Comparison of ENCODE assay signal across 15 cellular contexts in genomic region chr11:118657238-118657637, GRCh38. TPM values are rescaled to one million over a fixed set of nuclear protein-coding genes. Genes with fewer than 3 reads are reported as not detected.
DNase-seq lines count a peak whose midpoint lies in the region; ATAC-seq and TF ChIP-seq lines count a peak whose summit lies in the region.
"Had no signal": no experiment of that assay in that cellular context is flagged by ENCODE, and none has a peak within 500 bp of the region (broad histone marks: within the 10 kb centered on the region; RNA-seq: fewer than 3 reads in every experiment).

No MANE protein-coding gene starts in this region.

- H3K9ac ChIP-seq in IMR-90 (ENCODE audit: low read depth, low read length) (no peak overlapping the region), neural cell (ENCODE audit: low read length) (peak overlapping the region; percentile 65)

- H3K4ac ChIP-seq in IMR-90 (ENCODE audit: low read depth, low read length): no peak overlapping the region

- H3K9me3 ChIP-seq in IMR-90 (ENCODE audit: control insufficient read depth, insufficient read depth, low read length) (no peaks in the 10 kb centered on the region), neural cell (ENCODE audit: low read length) (no peaks in the 10 kb centered on the region)
- H3K9me3 ChIP-seq in naive thymus-derived CD4-positive, alpha-beta T cell (ENCODE audit: control insufficient read depth in 2 of 3, low read length in 3 of 3): no peaks in the 10 kb centered on the region
- H3K9me3 ChIP-seq: left lung had no signal

- H2BK15ac ChIP-seq in IMR-90 (ENCODE audit: low read depth, low read length): no peak overlapping the region

- H4K8ac ChIP-seq in IMR-90 (ENCODE audit: low read depth in 2 of 2, low read length in 2 of 2): no peak overlapping the region

- BruUV-seq in IMR-90 (replicated peaks; lab: Mats Ljungman, UMichigan): TSS peak; percentile 73

- no peak overlapping the region for H2BK120ac ChIP-seq in IMR-90 (ENCODE audit: low read depth, low read length)

- H4K20me1 ChIP-seq in IMR-90 (ENCODE audit: insufficient read depth, low read length) (peaks cover 44% of the 10 kb centered on the region), neural cell (ENCODE audit: insufficient read depth) (no peaks in the 10 kb centered on the region)

- H3K36me3 Mint-ChIP-seq in naive thymus-derived CD4-positive, alpha-beta T cell: no peaks in the 10 kb centered on the region
- H3K36me3 Mint-ChIP-seq: activated CD4-positive, alpha-beta memory T cell treated with anti-CD3 and anti-CD28 coated beads for 36 hours had no signal

- H3K56ac ChIP-seq in IMR-90 (ENCODE audit: extremely low read depth, insufficient read depth, low read length): no peak overlapping the region

- no peak overlapping the region for H4K91ac ChIP-seq in IMR-90 (ENCODE audit: insufficient read depth, low read depth, low read length)

- DNase-seq in ELR (ENCODE audit: low read depth) (peak; percentile 29), IMR-90 (no peak), SK-N-DZ (ENCODE audit: low spot score) (peak; percentile 66), NCI-H345 (lab: John Stamatoyannopoulos, UW) (no peak), ecto neural progenitor cell (ENCODE audit: low spot score) (no peak)
- DNase-seq in naive thymus-derived CD4-positive, alpha-beta T cell: no peak
- DNase-seq: activated CD4-positive, alpha-beta memory T cell treated with anti-CD3 and anti-CD28 coated beads for 36 hours; activated T-cell treated with anti-CD3 and anti-CD28 coated beads, Interleukin-2, amount 50 U/mL, for 72 hours; cerebellar nuclear complex; left lung; NCI-H226 had no signal

- H3K14ac ChIP-seq in IMR-90 (replicated peaks; ENCODE audit: low read depth, low read length): no peak overlapping the region

- in situ Hi-C loops in IMR-90 (cut with MboI; ENCODE audit: low sequenced_read_pairs): no loop called here

- no peak overlapping the region for H2BK20ac ChIP-seq in IMR-90 (ENCODE audit: low read depth, low read length)

- H3F3A ChIP-seq in neural cell (ENCODE audit: insufficient read depth, low read length, poor library complexity, severe bottlenecking): no peaks in the 10 kb centered on the region

- H3K4me1 ChIP-seq in IMR-90 (ENCODE audit: control insufficient read depth, insufficient read depth, low read length): no peaks in the 10 kb centered on the region
- peaks cover 0 to 7% of the 10 kb centered on the region in 2 donors for H3K4me1 ChIP-seq in naive thymus-derived CD4-positive, alpha-beta T cell (ENCODE audit: control insufficient read depth in 2 of 2, insufficient read depth in 2 of 2, low read length in 2 of 2)

- dilution Hi-C loops in IMR-90 (cut with HindIII; ENCODE audit: low sequenced_read_pairs, unreplicated experiment): no loop called here

- no peak overlapping the region for H3K18ac ChIP-seq in IMR-90 (ENCODE audit: low read depth, low read length)

- H3K27me3 Mint-ChIP-seq in naive thymus-derived CD4-positive, alpha-beta T cell: no peaks in the 10 kb centered on the region
- H3K27me3 Mint-ChIP-seq: activated CD4-positive, alpha-beta memory T cell treated with anti-CD3 and anti-CD28 coated beads for 36 hours had no signal

- 100% methylated on average over 1 of the region's 2 CpGs; no CpG with 5 or more reads in 1 of the 2 experiments for WGBS in IMR-90 (ENCODE audit: extremely low coverage in 2 of 2, insufficient read length in 1 of 2), 2 experiments

- H3K4me3 ChIP-seq in IMR-90 (ENCODE audit: insufficient read depth, low read depth, low read length): no peak overlapping the region
- H3K4me3 ChIP-seq in neural cell (ENCODE audit: low read length): peak overlapping the region; percentile 55
- H3K4me3 ChIP-seq in naive thymus-derived CD4-positive, alpha-beta T cell (ENCODE audit: low read length): no peak overlapping the region
- H3K4me3 ChIP-seq: left lung, SK-N-MC had no signal

- no peak overlapping the region for H3K4me2 ChIP-seq in IMR-90 (ENCODE audit: low read depth, low read length)
- peak overlapping the region; percentile 56 for H3K4me2 ChIP-seq in neural cell (ENCODE audit: low read length)

- TF ChIP-seq CTCF in IMR-90 (conservative IDR thresholded peaks at IDR 0.05; ENCODE audit: low read depth, low read length): no peak
- no peak for TF ChIP-seq CTCF in neural cell (IDR thresholded peaks at IDR 0.05; ENCODE audit: poor library complexity, severe bottlenecking)

- H2BK5ac ChIP-seq in IMR-90 (ENCODE audit: low read depth, low read length, poor library complexity, severe bottlenecking): no peak overlapping the region

- no peaks in the 10 kb centered on the region for H3K9me2 ChIP-seq in neural cell (ENCODE audit: insufficient read depth, low read length)

- H3K4me1 Mint-ChIP-seq in naive thymus-derived CD4-positive, alpha-beta T cell: peaks cover 6 to 20% (median 14%) of the 10 kb centered on the region in 7 donors

- H3K23ac ChIP-seq in IMR-90 (ENCODE audit: low read depth, low read length): no peak overlapping the region

- peak overlapping the region in 1 of 9 donors; percentile 1 for H3K27ac Mint-ChIP-seq in naive thymus-derived CD4-positive, alpha-beta T cell
- H3K27ac Mint-ChIP-seq: activated CD4-positive, alpha-beta memory T cell treated with anti-CD3 and anti-CD28 coated beads for 36 hours; activated T-cell treated with anti-CD3 and anti-CD28 coated beads, Interleukin-2, amount 50 U/mL, for 72 hours had no signal

- CTCF ChIA-PET in IMR-90 (lab: Yijun Ruan, JAX): no interaction called here
- CTCF ChIA-PET in naive thymus-derived CD4-positive, alpha-beta T cell (lab: Charles Lee): interaction anchor here (0.9 to 1.6 kb wide), 2 partner anchors 9 to 62 kb away, joined by 3 read pairs; no protein-coding TSS in a partner anchor

- H2AK5ac ChIP-seq in IMR-90 (ENCODE audit: low read depth, low read length): no peak overlapping the region

- TF ChIP-seq EP300 in neural cell (conservative IDR thresholded peaks at IDR 0.05; ENCODE audit: poor library complexity, severe bottlenecking): peak; percentile 54

- POLR2A ChIA-PET in IMR-90 (lab: Charles Lee; ENCODE audit: unreplicated experiment): no interaction called here
- POLR2A ChIA-PET in naive thymus-derived CD4-positive, alpha-beta T cell (lab: Charles Lee): interaction anchor here (0.8 kb wide), 1 partner anchor 134 kb away, joined by 3 read pairs; the partner anchor contains the start of gene DDX6

- no peak for ATAC-seq in IMR-90 (ENCODE audit: low read depth)
- ATAC-seq in naive thymus-derived CD4-positive, alpha-beta T cell: no peak
- ATAC-seq: activated T-cell treated with anti-CD3 and anti-CD28 coated beads, Interleukin-2, amount 50 U/mL, for 72 hours; left lung had no signal

- no peak overlapping the region for H4K5ac ChIP-seq in IMR-90 (ENCODE audit: low read depth, low read length)

- H3K4me3 Mint-ChIP-seq in naive thymus-derived CD4-positive, alpha-beta T cell: no peak overlapping the region
- H3K4me3 Mint-ChIP-seq: activated CD4-positive, alpha-beta memory T cell treated with anti-CD3 and anti-CD28 coated beads for 36 hours; activated T-cell treated with anti-CD3 and anti-CD28 coated beads, Interleukin-2, amount 50 U/mL, for 72 hours had no signal

- no peaks in the 10 kb centered on the region for H3K27me3 ChIP-seq in IMR-90 (ENCODE audit: control insufficient read depth, insufficient read depth, low read length)
- no peaks in the 10 kb centered on the region for H3K27me3 ChIP-seq in neural cell (ENCODE audit: insufficient read depth, low read depth, low read length)
- no peaks in the 10 kb centered on the region for H3K27me3 ChIP-seq in naive thymus-derived CD4-positive, alpha-beta T cell (ENCODE audit: control insufficient read depth in 2 of 2, insufficient read depth in 2 of 2, low read length in 2 of 2)

- H3K9me1 ChIP-seq in IMR-90 (ENCODE audit: insufficient read depth, low read length): peaks cover 6% of the 10 kb centered on the region; the same call in 1 of the 2 replicates

- no peak for TF ChIP-seq POLR2A in IMR-90 (IDR thresholded peaks at IDR 0.05; ENCODE audit: low read depth, low read length)

- H2AFZ ChIP-seq in IMR-90 (replicated peaks; ENCODE audit: low read length, poor library complexity) (no peak overlapping the region), neural cell (ENCODE audit: low read depth, low read length) (no peak overlapping the region)

- H3K27ac ChIP-seq in IMR-90 (ENCODE audit: insufficient read depth, low read length) (no peak overlapping the region), neural cell (ENCODE audit: low read length) (peak overlapping the region; percentile 94)
- H3K27ac ChIP-seq in naive thymus-derived CD4-positive, alpha-beta T cell (ENCODE audit: low read depth, low read length): no peak overlapping the region
- H3K27ac ChIP-seq: left lung, SK-N-MC had no signal

- H2AK9ac ChIP-seq in IMR-90 (replicated peaks; ENCODE audit: low read depth, low read length, poor library complexity): no peak overlapping the region

- no peaks in the 10 kb centered on the region for H3K9me3 Mint-ChIP-seq in naive thymus-derived CD4-positive, alpha-beta T cell
- H3K9me3 Mint-ChIP-seq: activated CD4-positive, alpha-beta memory T cell treated with anti-CD3 and anti-CD28 coated beads for 36 hours; activated T-cell treated with anti-CD3 and anti-CD28 coated beads, Interleukin-2, amount 50 U/mL, for 72 hours had no signal

- TF ChIP-seq RAD21 in IMR-90 (IDR thresholded peaks at IDR 0.05; ENCODE audit: low read length): no peak
- TF ChIP-seq RAD21 in neural cell (conservative IDR thresholded peaks at IDR 0.05): no peak

- H3K79me1 ChIP-seq in IMR-90 (ENCODE audit: low read depth in 1 of 2, low read length in 2 of 2): peaks cover 10 to 22% of the 10 kb centered on the region in 2 experiments; a peak in 3 of 4 replicates

- H3K36me3 ChIP-seq in IMR-90 (ENCODE audit: control insufficient read depth, insufficient read depth, low read length): peaks cover 48% of the 10 kb centered on the region
- H3K36me3 ChIP-seq in neural cell (ENCODE audit: insufficient read depth, low read length): peaks cover 10% of the 10 kb centered on the region
- H3K36me3 ChIP-seq in naive thymus-derived CD4-positive, alpha-beta T cell (ENCODE audit: control insufficient read depth in 2 of 3, insufficient read depth in 3 of 3, low read length in 3 of 3): no peaks in the 10 kb centered on the region

- H3K79me2 ChIP-seq in neural cell (replicated peaks; ENCODE audit: insufficient read depth, low read length): no peaks in the 10 kb centered on the region

- intact Hi-C loops in IMR-90 (cut with micrococcal nuclease): loop anchor here (5.0 kb wide), 1 partner anchor 50 kb away; the partner anchor contains the start of gene PHLDB1
- intact Hi-C loops in naive thymus-derived CD4-positive, alpha-beta T cell (cut with micrococcal nuclease): loop anchor here in 1 of 2 donors (5.0 kb wide), 1 partner anchor 45 kb away; no protein-coding TSS in a partner anchor

RNA-seq across cellular contexts. Expression of gene TREH, which starts 22.2 kb away (rescaled TPM):
- total RNA-seq in IMR-90 (2012; rRNA removed): not detected in 2 replicates
- not detected in 2 replicates for polyA plus RNA-seq in IMR-90 (2012; rRNA removed)
- polyA plus RNA-seq in IMR-90 (2012; cell fraction: cytosol; rRNA removed): not detected in 2 replicates
- not detected in 2 replicates for polyA plus RNA-seq in IMR-90 (2012; cell fraction: nucleus; rRNA removed; ENCODE audit: low replicate concordance)
- not detected in 2 replicates for polyA plus RNA-seq in SK-N-DZ (2014; cell fraction: cytosol; rRNA removed)
- not detected in 2 replicates for polyA plus RNA-seq in SK-N-DZ (2014; cell fraction: nucleus; rRNA removed)
- 0.12 TPM in 1 of 2 replicates, not detected in the other for polyA plus RNA-seq in neural cell
- polyA minus RNA-seq in neural cell: not detected in 2 replicates
- total RNA-seq in naive thymus-derived CD4-positive, alpha-beta T cell: not detected
- not detected for polyA plus RNA-seq in naive thymus-derived CD4-positive, alpha-beta T cell
- total RNA-seq: activated CD4-positive, alpha-beta memory T cell treated with anti-CD3 and anti-CD28 coated beads for 36 hours; activated T-cell treated with anti-CD3 and anti-CD28 coated beads, Interleukin-2, amount 50 U/mL, for 72 hours; left lung; subcutaneous adipose tissue had no signal
- polyA plus RNA-seq: BJ had no signal

RNA-seq across cellular contexts. Expression of gene PHLDB1, which starts 49.8 kb away (rescaled TPM):
- 40.0 and 41.7 TPM in 2 replicates for total RNA-seq in IMR-90 (2012; rRNA removed)
- polyA plus RNA-seq in IMR-90 (2012; rRNA removed): 90.4 and 96.4 TPM in 2 replicates
- 60.4 and 83.0 TPM in 2 replicates for polyA plus RNA-seq in IMR-90 (2012; cell fraction: cytosol; rRNA removed)
- 350 and 414 TPM in 2 replicates for polyA plus RNA-seq in IMR-90 (2012; cell fraction: nucleus; rRNA removed; ENCODE audit: low replicate concordance)
- polyA plus RNA-seq in SK-N-DZ (2014; cell fraction: cytosol; rRNA removed): 15.0 and 25.3 TPM in 2 replicates
- 24.2 and 28.0 TPM in 2 replicates for polyA plus RNA-seq in SK-N-DZ (2014; cell fraction: nucleus; rRNA removed)
- polyA plus RNA-seq in neural cell: 114 and 149 TPM in 2 replicates
- 146 and 166 TPM in 2 replicates for polyA minus RNA-seq in neural cell
- 1 to 10 TPM in 4 of 5 experiments, under 1 TPM in 1; 0.68 to 4.9 (median 3.0) TPM for total RNA-seq in naive thymus-derived CD4-positive, alpha-beta T cell
- polyA plus RNA-seq in naive thymus-derived CD4-positive, alpha-beta T cell: under 1 TPM; 0.39 to 0.40 TPM

Comparison
In these comparisons a context has a peak if more than half of its experiments do, and no peak if none do; other contexts are left out.
1. DNase-seq: peak in ELR (single experiment) and SK-N-DZ (single experiment); none in IMR-90 (single experiment), NCI-H345 (single experiment), naive thymus-derived CD4-positive, alpha-beta T cell (0 of 9) and ecto neural progenitor cell (single experiment).
2. RNA of gene PHLDB1, which starts 49.8 kb away (polyA plus RNA-seq): 114 to 149 TPM in neural cell and 60.4 to 414 TPM in IMR-90; 0.39 to 0.40 TPM in naive thymus-derived CD4-positive, alpha-beta T cell; every median in the first group is over 10 times any median in the second.